ENCODE assay signal across 10 cellular contexts in the genomic region with DNA sequence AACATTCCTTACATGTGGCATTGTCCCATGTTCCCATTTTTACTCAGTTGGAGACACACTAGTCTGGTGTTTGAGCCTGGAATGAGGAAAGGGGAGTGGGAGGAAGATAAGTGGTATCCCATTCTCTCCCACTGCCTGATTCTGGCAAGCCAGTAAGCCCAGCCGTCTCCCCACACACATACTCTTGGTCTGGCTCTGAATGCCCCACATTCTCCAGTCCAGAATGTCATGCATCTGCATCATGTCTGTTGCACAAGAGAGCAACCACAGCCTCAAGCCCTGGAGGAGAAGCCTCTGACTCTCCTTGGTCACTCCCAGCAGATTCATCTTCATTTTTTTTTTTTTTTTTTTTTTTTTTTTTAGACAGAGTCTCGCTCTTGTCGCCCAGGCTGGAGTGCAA. TPM values are rescaled to one million over a fixed set of nuclear protein-coding genes. Genes with fewer than 3 reads are reported as not detected.
DNase-seq lines count a peak whose midpoint lies in the region; ATAC-seq and TF ChIP-seq lines count a peak whose summit lies in the region.
"Had no signal": no experiment of that assay in that cellular context is flagged by ENCODE, and none has a peak within 500 bp of the region (broad histone marks: within the 10 kb centered on the region; RNA-seq: fewer than 3 reads in every experiment).

No MANE protein-coding gene starts in this region.

- H3K4me3 ChIP-seq in HFF-Myc (replicated peaks; ENCODE audit: low read depth, low read length), result no peak overlapping the region
- no peak overlapping the region for H3K4me3 ChIP-seq in right cardiac atrium (ENCODE audit: low read length)
- H3K4me3 ChIP-seq in thoracic aorta, result no peak overlapping the region
- no peak overlapping the region for H3K4me3 ChIP-seq in MM.1S (ENCODE audit: low read length)
- H3K4me3 ChIP-seq: SJSA1 had no signal

- ATAC-seq in right cardiac atrium (peak; percentile 95), thoracic aorta (ENCODE audit: insufficient number of reproducible peaks, low FRiP score, low read depth) (no peak), HG02763 (IDR thresholded peaks at IDR 0.05; ENCODE audit: unreplicated experiment) (no peak)
- ATAC-seq: activated naive CD4-positive, alpha-beta T cell treated with anti-CD3 and anti-CD28 coated beads, Interleukin-2, amount 50 U/mL, for 72 hours had no signal

- no peak overlapping the region for H3K27ac ChIP-seq in right cardiac atrium (ENCODE audit: low read length)
- no peak overlapping the region for H3K27ac ChIP-seq in thoracic aorta
- H3K27ac ChIP-seq in MM.1S (ENCODE audit: low read length), result no peak overlapping the region
- H3K27ac ChIP-seq: SJSA1 had no signal

- H2AFZ ChIP-seq in MM.1S (ENCODE audit: low read length), result no peak overlapping the region

- WGBS in right cardiac atrium, result 36% methylated on average over 3 of the region's 3 CpGs

- H3K4me1 Mint-ChIP-seq in activated T-cell treated with anti-CD3 and anti-CD28 coated beads, Interleukin-2, amount 50 U/mL, for 24 hours (ENCODE audit: low read depth), result peaks cover 3% of the 10 kb centered on the region

- no peaks in the 10 kb centered on the region for H3K36me3 Mint-ChIP-seq in activated T-cell treated with anti-CD3 and anti-CD28 coated beads, Interleukin-2, amount 50 U/mL, for 24 hours (ENCODE audit: low read depth)
- H3K36me3 Mint-ChIP-seq: activated naive CD4-positive, alpha-beta T cell treated with anti-CD3 and anti-CD28 coated beads, Interleukin-2, amount 50 U/mL, for 72 hours had no signal

- no peaks in the 10 kb centered on the region for H4K20me1 ChIP-seq in MM.1S (ENCODE audit: insufficient read depth, low read length)

- H3K9ac ChIP-seq in MM.1S (ENCODE audit: low read length), result no peak overlapping the region

- no peak overlapping the region for H3K27ac Mint-ChIP-seq in activated T-cell treated with anti-CD3 and anti-CD28 coated beads, Interleukin-2, amount 50 U/mL, for 24 hours
- H3K27ac Mint-ChIP-seq: activated naive CD4-positive, alpha-beta T cell treated with anti-CD3 and anti-CD28 coated beads, Interleukin-2, amount 50 U/mL, for 72 hours had no signal

- no peaks in the 10 kb centered on the region for H3K9me3 Mint-ChIP-seq in activated T-cell treated with anti-CD3 and anti-CD28 coated beads, Interleukin-2, amount 50 U/mL, for 24 hours
- H3K9me3 Mint-ChIP-seq: activated naive CD4-positive, alpha-beta T cell treated with anti-CD3 and anti-CD28 coated beads, Interleukin-2, amount 50 U/mL, for 72 hours had no signal

- peaks cover 4% of the 10 kb centered on the region for H3K36me3 ChIP-seq in thoracic aorta
- H3K36me3 ChIP-seq in MM.1S (replicated peaks; ENCODE audit: insufficient read depth, low read length), result no peaks in the 10 kb centered on the region

- no peaks in the 10 kb centered on the region for H3K9me3 ChIP-seq in right cardiac atrium (ENCODE audit: control insufficient read depth, low read length)
- H3K9me3 ChIP-seq in thoracic aorta, result no peaks in the 10 kb centered on the region
- no peaks in the 10 kb centered on the region for H3K9me3 ChIP-seq in MM.1S (replicated peaks; ENCODE audit: insufficient read depth, low read length)
- H3K9me3 ChIP-seq: SJSA1 had no signal

- no peaks in the 10 kb centered on the region for H3K79me2 ChIP-seq in MM.1S (ENCODE audit: low read length)

- no peak overlapping the region for H3K4me3 Mint-ChIP-seq in activated T-cell treated with anti-CD3 and anti-CD28 coated beads, Interleukin-2, amount 50 U/mL, for 24 hours

- DNase-seq in HFF-Myc (ENCODE audit: extremely low read depth, low read depth) (peak; percentile 66), UCSD-AML1 (lab: John Stamatoyannopoulos, UW; ENCODE audit: unreplicated experiment) (peak; percentile 13), right cardiac atrium (peak; percentile 69 to 77 (median 74)), thoracic aorta (ENCODE audit: low spot score) (peak; percentile 8), anterior cingulate cortex (lab: John Stamatoyannopoulos, UW) (no peak), MM.1S (no peak)
- DNase-seq in activated T-cell treated with anti-CD3 and anti-CD28 coated beads, Interleukin-2, amount 50 U/mL, for 24 hours, result no peak

- intact Hi-C loops in right cardiac atrium (cut with DNase I), result no loop called here

- no peaks in the 10 kb centered on the region for H3F3A ChIP-seq in MM.1S (ENCODE audit: insufficient read depth, low read length)

- H3K9me2 ChIP-seq in MM.1S (replicated peaks; ENCODE audit: insufficient read depth, low read length), result no peaks in the 10 kb centered on the region

- peaks cover 4% of the 10 kb centered on the region for H3K27me3 Mint-ChIP-seq in activated T-cell treated with anti-CD3 and anti-CD28 coated beads, Interleukin-2, amount 50 U/mL, for 24 hours

- H3K4me1 ChIP-seq in right cardiac atrium (ENCODE audit: control insufficient read depth, insufficient read depth, low read length) (no peaks in the 10 kb centered on the region), thoracic aorta (ENCODE audit: control insufficient read depth in 1 of 2, low read depth in 2 of 2) (no peaks in the 10 kb centered on the region), MM.1S (ENCODE audit: low read length) (no peaks in the 10 kb centered on the region)
- H3K4me1 ChIP-seq: SJSA1 had no signal

- H3K27me3 ChIP-seq in right cardiac atrium (ENCODE audit: control insufficient read depth, insufficient read depth), result no peaks in the 10 kb centered on the region
- no peaks in the 10 kb centered on the region for H3K27me3 ChIP-seq in thoracic aorta (replicated peaks; ENCODE audit: insufficient read depth)
- H3K27me3 ChIP-seq in MM.1S (replicated peaks; ENCODE audit: insufficient read depth, low read length), result no peaks in the 10 kb centered on the region
- H3K27me3 ChIP-seq: SJSA1 had no signal

- TF ChIP-seq CTCF in HFF-Myc (IDR thresholded peaks at IDR 0.05; ENCODE audit: low read depth, low read length, missing control alignments), result no peak
- no peak for TF ChIP-seq CTCF in thoracic aorta (IDR thresholded peaks at IDR 0.05)
- no peak for TF ChIP-seq CTCF in MM.1S (IDR thresholded peaks at IDR 0.05; ENCODE audit: low read length)

- no peak overlapping the region for H3K4me2 ChIP-seq in MM.1S (ENCODE audit: low read depth, low read length)

RNA-seq across cellular contexts. Expression of gene DRAM1, which starts 48.0 kb away (rescaled TPM):
- total RNA-seq in right cardiac atrium (10 to 100 TPM in 1 of 4 donors, 1 to 10 TPM in 3; 6.3 to 13.3 (median 9.0) TPM), thoracic aorta (10 to 100 TPM; 24.2 to 35.3 TPM)
- polyA plus RNA-seq in right cardiac atrium, result 4.7 TPM

Comparison
In these comparisons a context has a peak if more than half of its experiments do, and no peak if none do; other contexts are left out.
1. DNase-seq: peak in HFF-Myc (single experiment), UCSD-AML1 (single experiment), right cardiac atrium (3 of 3) and thoracic aorta (single experiment); none in anterior cingulate cortex (0 of 58), activated T-cell treated with anti-CD3 and anti-CD28 coated beads, Interleukin-2, amount 50 U/mL, for 24 hours (single experiment) and MM.1S (single experiment).
2. ATAC-seq: peak in right cardiac atrium (2 of 2); none in thoracic aorta (single experiment) and HG02763 (single experiment).